In genomic region chr1:48679868-48680267, GRCh38 we compare ENCODE assay signal across 26 cellular contexts.
"Had no signal": no experiment of that assay in that cellular context is flagged by ENCODE, and none has a peak within 500 bp of the region (broad histone marks: within the 10 kb centered on the region; RNA-seq: fewer than 3 reads in every experiment).

No MANE protein-coding gene starts in this region.

- H3K9me3 ChIP-seq: colonic mucosa, esophagus muscularis mucosa, neutrophil, ovary, psoas muscle, right atrium auricular region, transverse colon had no signal

- H3K4me3 Mint-ChIP-seq: activated CD4-positive, alpha-beta memory T cell treated with anti-CD3 and anti-CD28 coated beads, Interleukin-2, amount 10 ng/mL, durations not matched to agents 7 days and 5 days; activated CD4-positive, alpha-beta T cell treated with anti-CD3 and anti-CD28 coated beads, Interleukin-2, amount 10 ng/mL, durations not matched to agents 24 days and 14 days; activated naive CD4-positive, alpha-beta T cell treated with anti-CD3 and anti-CD28 coated beads, Interleukin-2, amount 50 U/mL, for 24 hours; immature natural killer cell; natural killer cell; stimulated activated naive CD8-positive, alpha-beta T cell treated with anti-CD3 and anti-CD28 coated beads, Interleukin-15, amount 100 ng/mL, for 72 hours had no signal

- H3K27me3 ChIP-seq: colonic mucosa, hepatocyte, neutrophil, ovary, right atrium auricular region, transverse colon had no signal

- H2AFZ ChIP-seq: hepatocyte had no signal

- H3K79me2 ChIP-seq: hepatocyte had no signal

- H3K27ac ChIP-seq: colonic mucosa, esophagus muscularis mucosa, hepatocyte, neutrophil, ovary, psoas muscle, right atrium auricular region, transverse colon had no signal

- H3K4me3 ChIP-seq: colonic mucosa, esophagus muscularis mucosa, hepatocyte, ovary, psoas muscle, right atrium auricular region, transverse colon had no signal

- H3K36me3 ChIP-seq: colonic mucosa, esophagus muscularis mucosa, neutrophil, ovary, right atrium auricular region, transverse colon had no signal

- H3K4me2 ChIP-seq: hepatocyte had no signal

- H3K9me3 Mint-ChIP-seq: activated CD4-positive, alpha-beta memory T cell treated with anti-CD3 and anti-CD28 coated beads, Interleukin-2, amount 10 ng/mL, durations not matched to agents 7 days and 5 days; activated CD4-positive, alpha-beta T cell treated with anti-CD3 and anti-CD28 coated beads, Interleukin-2, amount 10 ng/mL, durations not matched to agents 24 days and 14 days; activated naive CD4-positive, alpha-beta T cell treated with anti-CD3 and anti-CD28 coated beads, Interleukin-2, amount 50 U/mL, for 24 hours; immature natural killer cell; natural killer cell; stimulated activated naive CD8-positive, alpha-beta T cell treated with anti-CD3 and anti-CD28 coated beads, Interleukin-15, amount 100 ng/mL, for 72 hours had no signal

- ATAC-seq: activated CD4-positive, CD25-positive, alpha-beta regulatory T cell treated with anti-CD3 and anti-CD28 coated beads, Interleukin-2, amount 50 U/mL, for 24 hours; left ventricle myocardium superior; natural killer cell; psoas muscle; stimulated activated naive CD8-positive, alpha-beta T cell treated with anti-CD3 and anti-CD28 coated beads, Interleukin-15, amount 100 ng/mL, for 72 hours had no signal

- H3K27me3 Mint-ChIP-seq: activated CD4-positive, alpha-beta memory T cell treated with anti-CD3 and anti-CD28 coated beads, Interleukin-2, amount 10 ng/mL, durations not matched to agents 7 days and 5 days; activated naive CD4-positive, alpha-beta T cell treated with anti-CD3 and anti-CD28 coated beads, Interleukin-2, amount 50 U/mL, for 24 hours had no signal

- DNase-seq: activated CD4-positive, alpha-beta memory T cell treated with anti-CD3 and anti-CD28 coated beads, Interleukin-2, amount 10 ng/mL, durations not matched to agents 7 days and 5 days; activated CD4-positive, alpha-beta T cell treated with anti-CD3 and anti-CD28 coated beads, Interleukin-2, amount 10 ng/mL, durations not matched to agents 24 days and 14 days; activated gamma-delta T cell treated with Interleukin-2 at 50 U/mL for 16 hours; activated T-cell treated with anti-CD3 and anti-CD28 coated beads, Interleukin-2, amount 50 U/mL, for 1 hour; colonic mucosa; glutamatergic neuron; immature natural killer cell; kidney glomerular epithelial cell; left ventricle myocardium superior; midbrain; natural killer cell; ovary; psoas muscle; stimulated activated CD4-positive, alpha-beta T cell treated with anti-CD3 and anti-CD28 coated beads, Interleukin-12 subunit alpha, Interleukin-12 subunit beta, amount 100 ng/mL, for 4 hours; stimulated activated CD4-positive, alpha-beta T cell treated with anti-CD3 and anti-CD28 coated beads, Interleukin-4, amount 100 ng/mL, for 4 hours; stimulated activated naive CD8-positive, alpha-beta T cell treated with anti-CD3 and anti-CD28 coated beads, Interleukin-15, amount 100 ng/mL, for 72 hours; transverse colon had no signal

- H3K36me3 Mint-ChIP-seq: activated naive CD4-positive, alpha-beta T cell treated with anti-CD3 and anti-CD28 coated beads, Interleukin-2, amount 50 U/mL, for 24 hours; immature natural killer cell; natural killer cell had no signal

- H3K4me1 Mint-ChIP-seq: activated CD4-positive, alpha-beta memory T cell treated with anti-CD3 and anti-CD28 coated beads, Interleukin-2, amount 10 ng/mL, durations not matched to agents 7 days and 5 days; activated naive CD4-positive, alpha-beta T cell treated with anti-CD3 and anti-CD28 coated beads, Interleukin-2, amount 50 U/mL, for 24 hours; immature natural killer cell; natural killer cell had no signal

- H3K27ac Mint-ChIP-seq: activated CD4-positive, alpha-beta memory T cell treated with anti-CD3 and anti-CD28 coated beads, Interleukin-2, amount 10 ng/mL, durations not matched to agents 7 days and 5 days; activated CD4-positive, alpha-beta T cell treated with anti-CD3 and anti-CD28 coated beads, Interleukin-2, amount 10 ng/mL, durations not matched to agents 24 days and 14 days; activated naive CD4-positive, alpha-beta T cell treated with anti-CD3 and anti-CD28 coated beads, Interleukin-2, amount 50 U/mL, for 24 hours; immature natural killer cell; natural killer cell; stimulated activated naive CD8-positive, alpha-beta T cell treated with anti-CD3 and anti-CD28 coated beads, Interleukin-15, amount 100 ng/mL, for 72 hours had no signal

- H3K4me1 ChIP-seq: colonic mucosa, esophagus muscularis mucosa, psoas muscle, transverse colon had no signal

- FAIRE-seq: astrocyte, bronchial epithelial cell, frontal cortex had no signal
